13 cellular contexts compared by ENCODE assay signal in genomic region chr10:12097791-12098190, GRCh38. TPM values are rescaled to one million over a fixed set of nuclear protein-coding genes. Genes with fewer than 3 reads are reported as not detected.
DNase-seq lines count a peak whose midpoint lies in the region; ATAC-seq, FAIRE-seq and TF ChIP-seq lines count a peak whose summit lies in the region.
"Had no signal": no experiment of that assay in that cellular context is flagged by ENCODE, and none has a peak within 500 bp of the region (broad histone marks: within the 10 kb centered on the region; RNA-seq: fewer than 3 reads in every experiment).

No MANE protein-coding gene starts in this region.

- H3K36me3 ChIP-seq in hepatocyte (replicated peaks; ENCODE audit: insufficient read depth, low read depth) (no peaks in the 10 kb centered on the region), tibial nerve (peaks cover 2 to 90% (median 13%) of the 10 kb centered on the region in 3 donors)

- H3K79me2 ChIP-seq in hepatocyte: no peaks in the 10 kb centered on the region

- no peak overlapping the region for H3K4me2 ChIP-seq in hepatocyte

- H3K9me3 ChIP-seq in hepatocyte (ENCODE audit: low read depth) (no peaks in the 10 kb centered on the region), tibial nerve (no peaks in the 10 kb centered on the region)
- H3K9me3 ChIP-seq: testis had no signal

- TF ChIP-seq POLR2A in tibial nerve (IDR thresholded peaks at IDR 0.05): no peak

- ATAC-seq in HG03135 (IDR thresholded peaks at IDR 0.05; ENCODE audit: unreplicated experiment): no peak
- ATAC-seq: SK-N-SH treated with all-trans-retinoic acid at 6 μM for 48 hours had no signal

- WGBS in hepatocyte (ENCODE audit: low lambda C conversion rate, missing lambda C conversion rate): 74% methylated on average over 5 of the region's 5 CpGs
- WGBS in tibial nerve, 2 donors: 82 to 89% methylated on average over 5 of the region's 5 CpGs

- H4K20me1 ChIP-seq in hepatocyte (ENCODE audit: insufficient read depth, poor library complexity, severe bottlenecking): no peaks in the 10 kb centered on the region

- H3K4me1 ChIP-seq in hepatocyte (ENCODE audit: insufficient read depth) (no peaks in the 10 kb centered on the region), tibial nerve (no peaks in the 10 kb centered on the region)
- H3K4me1 ChIP-seq: testis had no signal

- no peak for TF ChIP-seq CTCF in hepatocyte (IDR thresholded peaks at IDR 0.05; ENCODE audit: poor library complexity)
- TF ChIP-seq CTCF in tibial nerve (IDR thresholded peaks at IDR 0.05): no peak

- no peaks in the 10 kb centered on the region for H3K9me2 ChIP-seq in hepatocyte (replicated peaks; ENCODE audit: insufficient read depth)

- no peak for FAIRE-seq in frontal cortex (lab: Jason Lieb, UNC)
- FAIRE-seq: GM12892, HTR-8/SVneo had no signal

- TF ChIP-seq EP300 in tibial nerve (IDR thresholded peaks at IDR 0.05): no peak

- H2AFZ ChIP-seq in hepatocyte: no peak overlapping the region

- no peaks in the 10 kb centered on the region for H3K27me3 ChIP-seq in hepatocyte
- no peaks in the 10 kb centered on the region for H3K27me3 ChIP-seq in tibial nerve
- H3K27me3 ChIP-seq: testis had no signal

- H3K4me3 ChIP-seq in hepatocyte (no peak overlapping the region), tibial nerve (no peak overlapping the region)
- H3K4me3 ChIP-seq: testis had no signal

- DNase-seq in COR-L47 (lab: John Stamatoyannopoulos, UW) (peak; percentile 74), LHCN-M2 (ENCODE audit: low read depth) (peak; percentile 4), NCI-H774 (lab: John Stamatoyannopoulos, UW) (peak; percentile 48), hepatocyte (ENCODE audit: low spot score) (peak; percentile 25), hippocampal formation (lab: John Stamatoyannopoulos, UW) (no peak), frontal cortex (ENCODE audit: low spot score in 2 of 2) (no peak), tibial nerve (ENCODE audit: low spot score in 2 of 2) (no peak)
- DNase-seq: NCI-H1092, testis had no signal

- H3K27ac ChIP-seq in hepatocyte (peak overlapping the region; percentile 67), tibial nerve (no peak overlapping the region)
- H3K27ac ChIP-seq: testis had no signal

RNA-seq across cellular contexts. Expression of gene DHTKD1, which starts 29.0 kb away (rescaled TPM):
- total RNA-seq in LHCN-M2 (2014; rRNA removed) (8.8 and 10.1 TPM in 2 replicates), hepatocyte (17.5 and 22.8 TPM in 2 replicates), frontal cortex (80.7 TPM), tibial nerve (10 to 100 TPM; 20.1 to 42.8 (median 29.1) TPM)
- polyA plus RNA-seq in LHCN-M2 (2012): 4.8 TPM
- 11.7 and 23.8 TPM in 2 replicates for polyA plus RNA-seq in hepatocyte

RNA-seq across cellular contexts. Expression of gene SEC61A2, which starts 31.7 kb away (rescaled TPM):
- total RNA-seq in LHCN-M2 (2014; rRNA removed) (10.1 and 15.8 TPM in 2 replicates), hepatocyte (11.1 and 13.7 TPM in 2 replicates), frontal cortex (45.7 TPM), tibial nerve (10 to 100 TPM in 3 of 4 donors, 1 to 10 TPM in 1; 9.0 to 12.7 (median 10.9) TPM)
- 7.0 TPM for polyA plus RNA-seq in LHCN-M2 (2012)
- 9.2 and 12.2 TPM in 2 replicates for polyA plus RNA-seq in hepatocyte

RNA-seq across cellular contexts. Expression of gene UPF2, which starts 55.2 kb away (rescaled TPM):
- total RNA-seq in LHCN-M2 (2014; rRNA removed): 13.1 and 15.8 TPM in 2 replicates
- 6.0 TPM for polyA plus RNA-seq in LHCN-M2 (2012)
- 14.5 and 15.1 TPM in 2 replicates for total RNA-seq in hepatocyte
- 12.3 and 12.9 TPM in 2 replicates for polyA plus RNA-seq in hepatocyte
- 24.1 TPM for total RNA-seq in frontal cortex
- 10 to 100 TPM; 23.7 to 27.3 (median 24.7) TPM for total RNA-seq in tibial nerve

Comparison
In these comparisons a context has a peak if more than half of its experiments do, and no peak if none do; other contexts are left out.
1. DNase-seq: peak in COR-L47 (single experiment), LHCN-M2 (single experiment), NCI-H774 (single experiment) and hepatocyte (single experiment); none in hippocampal formation (0 of 2), frontal cortex (0 of 2) and tibial nerve (0 of 2).